Comparison of ENCODE assay signal across 1 cellular context in the genomic region with DNA sequence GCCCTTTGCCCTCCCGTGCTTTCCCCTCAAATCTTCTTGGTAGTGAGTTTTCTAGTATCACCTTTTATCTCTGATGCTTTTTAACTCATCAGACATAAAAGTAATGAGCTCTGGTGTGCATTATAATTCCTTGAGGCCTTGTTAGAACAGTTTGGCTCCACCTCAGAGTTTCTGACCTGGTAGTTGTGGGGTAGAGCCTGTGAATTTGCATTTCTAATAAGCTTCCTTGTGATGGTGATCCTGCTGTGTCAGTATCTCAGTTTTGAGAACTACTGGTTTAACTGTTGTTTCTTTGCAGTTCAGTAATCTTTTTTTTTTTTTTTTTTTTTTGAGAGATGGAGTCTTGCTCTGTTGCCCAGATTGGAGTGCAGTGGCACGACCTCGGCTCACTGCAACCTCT.
TF ChIP-seq lines count a peak whose summit lies in the region.

No MANE protein-coding gene starts in this region.

TF ChIP-seq in GM23338, 12 proteins besides CTCF, POLR2A, EP300 and RAD21:
- TF ChIP-seq, protein P1, sequence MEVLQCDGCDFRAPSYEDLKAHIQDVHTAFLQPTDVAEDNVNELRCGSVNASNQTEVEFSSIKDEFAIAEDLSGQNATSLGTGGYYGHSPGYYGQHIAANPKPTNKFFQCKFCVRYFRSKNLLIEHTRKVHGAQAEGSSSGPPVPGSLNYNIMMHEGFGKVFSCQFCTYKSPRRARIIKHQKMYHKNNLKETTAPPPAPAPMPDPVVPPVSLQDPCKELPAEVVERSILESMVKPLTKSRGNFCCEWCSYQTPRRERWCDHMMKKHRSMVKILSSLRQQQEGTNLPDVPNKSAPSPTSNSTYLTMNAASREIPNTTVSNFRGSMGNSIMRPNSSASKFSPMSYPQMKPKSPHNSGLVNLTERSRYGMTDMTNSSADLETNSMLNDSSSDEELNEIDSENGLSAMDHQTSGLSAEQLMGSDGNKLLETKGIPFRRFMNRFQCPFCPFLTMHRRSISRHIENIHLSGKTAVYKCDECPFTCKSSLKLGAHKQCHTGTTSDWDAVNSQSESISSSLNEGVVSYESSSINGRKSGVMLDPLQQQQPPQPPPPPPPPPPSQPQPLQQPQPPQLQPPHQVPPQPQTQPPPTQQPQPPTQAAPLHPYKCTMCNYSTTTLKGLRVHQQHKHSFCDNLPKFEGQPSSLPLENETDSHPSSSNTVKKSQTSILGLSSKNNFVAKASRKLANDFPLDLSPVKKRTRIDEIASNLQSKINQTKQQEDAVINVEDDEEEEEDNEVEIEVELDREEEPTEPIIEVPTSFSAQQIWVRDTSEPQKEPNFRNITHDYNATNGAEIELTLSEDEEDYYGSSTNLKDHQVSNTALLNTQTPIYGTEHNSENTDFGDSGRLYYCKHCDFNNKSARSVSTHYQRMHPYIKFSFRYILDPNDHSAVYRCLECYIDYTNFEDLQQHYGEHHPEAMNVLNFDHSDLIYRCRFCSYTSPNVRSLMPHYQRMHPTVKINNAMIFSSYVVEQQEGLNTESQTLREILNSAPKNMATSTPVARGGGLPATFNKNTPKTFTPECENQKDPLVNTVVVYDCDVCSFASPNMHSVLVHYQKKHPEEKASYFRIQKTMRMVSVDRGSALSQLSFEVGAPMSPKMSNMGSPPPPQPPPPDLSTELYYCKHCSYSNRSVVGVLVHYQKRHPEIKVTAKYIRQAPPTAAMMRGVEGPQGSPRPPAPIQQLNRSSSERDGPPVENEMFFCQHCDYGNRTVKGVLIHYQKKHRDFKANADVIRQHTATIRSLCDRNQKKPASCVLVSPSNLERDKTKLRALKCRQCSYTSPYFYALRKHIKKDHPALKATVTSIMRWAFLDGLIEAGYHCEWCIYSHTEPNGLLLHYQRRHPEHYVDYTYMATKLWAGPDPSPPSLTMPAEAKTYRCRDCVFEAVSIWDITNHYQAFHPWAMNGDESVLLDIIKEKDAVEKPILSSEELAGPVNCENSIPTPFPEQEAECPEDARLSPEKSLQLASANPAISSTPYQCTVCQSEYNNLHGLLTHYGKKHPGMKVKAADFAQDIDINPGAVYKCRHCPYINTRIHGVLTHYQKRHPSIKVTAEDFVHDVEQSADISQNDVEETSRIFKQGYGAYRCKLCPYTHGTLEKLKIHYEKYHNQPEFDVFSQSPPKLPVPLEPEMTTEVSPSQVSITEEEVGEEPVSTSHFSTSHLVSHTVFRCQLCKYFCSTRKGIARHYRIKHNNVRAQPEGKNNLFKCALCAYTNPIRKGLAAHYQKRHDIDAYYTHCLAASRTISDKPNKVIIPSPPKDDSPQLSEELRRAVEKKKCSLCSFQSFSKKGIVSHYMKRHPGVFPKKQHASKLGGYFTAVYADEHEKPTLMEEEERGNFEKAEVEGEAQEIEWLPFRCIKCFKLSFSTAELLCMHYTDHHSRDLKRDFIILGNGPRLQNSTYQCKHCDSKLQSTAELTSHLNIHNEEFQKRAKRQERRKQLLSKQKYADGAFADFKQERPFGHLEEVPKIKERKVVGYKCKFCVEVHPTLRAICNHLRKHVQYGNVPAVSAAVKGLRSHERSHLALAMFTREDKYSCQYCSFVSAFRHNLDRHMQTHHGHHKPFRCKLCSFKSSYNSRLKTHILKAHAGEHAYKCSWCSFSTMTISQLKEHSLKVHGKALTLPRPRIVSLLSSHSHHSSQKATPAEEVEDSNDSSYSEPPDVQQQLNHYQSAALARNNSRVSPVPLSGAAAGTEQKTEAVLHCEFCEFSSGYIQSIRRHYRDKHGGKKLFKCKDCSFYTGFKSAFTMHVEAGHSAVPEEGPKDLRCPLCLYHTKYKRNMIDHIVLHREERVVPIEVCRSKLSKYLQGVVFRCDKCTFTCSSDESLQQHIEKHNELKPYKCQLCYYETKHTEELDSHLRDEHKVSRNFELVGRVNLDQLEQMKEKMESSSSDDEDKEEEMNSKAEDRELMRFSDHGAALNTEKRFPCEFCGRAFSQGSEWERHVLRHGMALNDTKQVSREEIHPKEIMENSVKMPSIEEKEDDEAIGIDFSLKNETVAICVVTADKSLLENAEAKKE (CRISPR knock-in tag; IDR thresholded peaks at IDR 0.05) = no peak
- TF ChIP-seq JUNB (IDR thresholded peaks at IDR 0.05; ENCODE audit: unreplicated experiment) (no peak), ZNF331 (CRISPR knock-in tag; IDR thresholded peaks at IDR 0.05; ENCODE audit: low read depth) (no peak), ZNF114 (CRISPR knock-in tag; IDR thresholded peaks at IDR 0.05) (no peak), CREB1 (CRISPR knock-in tag; IDR thresholded peaks at IDR 0.05; ENCODE audit: low read depth) (no peak), EZH2phosphoT487 (IDR thresholded peaks at IDR 0.05; ENCODE audit: unreplicated experiment) (no peak), STAT1 (IDR thresholded peaks at IDR 0.05; ENCODE audit: unreplicated experiment) (no peak), NANOG (IDR thresholded peaks at IDR 0.05; ENCODE audit: borderline replicate concordance) (no peak), REST (IDR thresholded peaks at IDR 0.05; ENCODE audit: unreplicated experiment) (no peak), EZH2 (IDR thresholded peaks at IDR 0.05; ENCODE audit: low read depth, unreplicated experiment) (no peak), ETS1 (IDR thresholded peaks at IDR 0.05) (no peak), POLR2AphosphoS5 (IDR thresholded peaks at IDR 0.05; ENCODE audit: low read depth) (no peak)
